ENCODE assay signal across 8 cellular contexts in genomic region chr22:37166675-37167066, GRCh38. TPM values are rescaled to one million over a fixed set of nuclear protein-coding genes. Genes with fewer than 3 reads are reported as not detected.
DNase-seq lines count a peak whose midpoint lies in the region; ATAC-seq, FAIRE-seq and TF ChIP-seq lines count a peak whose summit lies in the region.

No MANE protein-coding gene starts in this region.

- ATAC-seq in SK-N-SH treated with all-trans-retinoic acid at 6 μM for 48 hours (peak; percentile 98), GM21723 (IDR thresholded peaks at IDR 0.05; ENCODE audit: unreplicated experiment) (no peak)

- DNase-seq in CMK (ENCODE audit: low read depth): peak; percentile 67
- peak; percentile 74 for DNase-seq in HTR-8/SVneo (ENCODE audit: insufficient read length, low spot score)
- DNase-seq in activated naive CD4-positive, alpha-beta T cell treated with anti-CD3 and anti-CD28 coated beads for 36 hours: peak; percentile 94
- peak; percentile 72 for DNase-seq in glomerular visceral epithelial cell (ENCODE audit: extremely low spot score)
- DNase-seq in posterior cingulate gyrus: peak; percentile 66 to 98 (median 86)
- peak; percentile 68 to 82 for DNase-seq in tibial nerve (ENCODE audit: low spot score in 2 of 2)

- no peaks in the 10 kb centered on the region for H3K27me3 Mint-ChIP-seq in activated naive CD4-positive, alpha-beta T cell treated with anti-CD3 and anti-CD28 coated beads for 36 hours (ENCODE audit: low read depth)

- no peaks in the 10 kb centered on the region for H3K36me3 Mint-ChIP-seq in activated naive CD4-positive, alpha-beta T cell treated with anti-CD3 and anti-CD28 coated beads for 36 hours (ENCODE audit: low read depth)

- FAIRE-seq in HTR-8/SVneo (lab: Jason Lieb, UNC): no peak

- no peak overlapping the region for H3K4me3 ChIP-seq in tibial nerve

- H3K9me3 ChIP-seq in tibial nerve: no peaks in the 10 kb centered on the region

- TF ChIP-seq EP300 in tibial nerve (IDR thresholded peaks at IDR 0.05): peak in 1 of 2 donors; percentile 49

- peaks cover 77% of the 10 kb centered on the region for H3K4me1 Mint-ChIP-seq in activated naive CD4-positive, alpha-beta T cell treated with anti-CD3 and anti-CD28 coated beads for 36 hours (ENCODE audit: low read depth)

- peaks cover 0 to 19% (median 4%) of the 10 kb centered on the region in 4 donors for H3K4me1 ChIP-seq in tibial nerve

- peak overlapping the region in 1 of 4 donors; percentile 16 for H3K27ac ChIP-seq in tibial nerve

- WGBS in tibial nerve, 2 donors: 8 to 16% methylated on average over 12 to 13 of the region's 13 CpGs

- no peaks in the 10 kb centered on the region for H3K9me3 Mint-ChIP-seq in activated naive CD4-positive, alpha-beta T cell treated with anti-CD3 and anti-CD28 coated beads for 36 hours

- H3K27ac Mint-ChIP-seq in activated naive CD4-positive, alpha-beta T cell treated with anti-CD3 and anti-CD28 coated beads for 36 hours: peak overlapping the region; percentile 79

- H3K36me3 ChIP-seq in tibial nerve: no peaks in the 10 kb centered on the region

- TF ChIP-seq CTCF in tibial nerve (IDR thresholded peaks at IDR 0.05): peak; percentile 86 to 96 (median 90)

- H3K4me3 Mint-ChIP-seq in activated naive CD4-positive, alpha-beta T cell treated with anti-CD3 and anti-CD28 coated beads for 36 hours: peak overlapping the region; percentile 66

- CTCF ChIA-PET in activated naive CD4-positive, alpha-beta T cell treated with anti-CD3 and anti-CD28 coated beads for 36 hours (lab: Charles Lee): interaction anchor here (0.9 to 3.4 kb wide), 12 partner anchors 10 to 121 kb away, joined by 3 to 39 read pairs (median 6); partner anchors contain the start of gene KCTD17

- intact Hi-C loops in activated naive CD4-positive, alpha-beta T cell treated with anti-CD3 and anti-CD28 coated beads for 36 hours (cut with micrococcal nuclease): loop anchor here (1.0 kb wide), 2 partner anchors 32 to 95 kb away; no protein-coding TSS in a partner anchor
- intact Hi-C loops in posterior cingulate gyrus (cut with DNase I): loop anchor here (1.0 kb wide), 1 partner anchor 32 kb away; no protein-coding TSS in a partner anchor

- no peaks in the 10 kb centered on the region for H3K27me3 ChIP-seq in tibial nerve

- no peak for TF ChIP-seq POLR2A in tibial nerve (IDR thresholded peaks at IDR 0.05)

TF ChIP-seq in SK-N-SH treated with all-trans-retinoic acid at 6 μM for 48 hours, 23 proteins besides CTCF, POLR2A, EP300 and RAD21:
- TF ChIP-seq ZNF70 (CRISPR knock-in tag; IDR thresholded peaks at IDR 0.05) (peak; percentile 67; the same call in 1 of the 2 replicates), TSHZ2 (CRISPR knock-in tag; IDR thresholded peaks at IDR 0.05) (no peak)

RNA-seq across cellular contexts. Expression of gene IL2RB, which starts 17.0 kb away (rescaled TPM):
- 100 to 1,000 TPM; 126 to 134 TPM for total RNA-seq in activated naive CD4-positive, alpha-beta T cell treated with anti-CD3 and anti-CD28 coated beads for 36 hours
- 1 to 10 TPM in 2 of 4 donors, under 1 TPM in 1, not detected in 1; 0.22 to 2.7 (median 1.2) TPM for total RNA-seq in tibial nerve

RNA-seq across cellular contexts. Expression of gene C1QTNF6, which starts 21.4 kb away (rescaled TPM):
- 10 to 100 TPM; 13.4 to 13.6 TPM for total RNA-seq in activated naive CD4-positive, alpha-beta T cell treated with anti-CD3 and anti-CD28 coated beads for 36 hours
- total RNA-seq in tibial nerve: 1 to 10 TPM; 2.6 to 3.9 (median 3.4) TPM

RNA-seq across cellular contexts. Expression of gene SSTR3, which starts 45.6 kb away (rescaled TPM):
- 10 to 100 TPM; 28.1 to 28.6 TPM for total RNA-seq in activated naive CD4-positive, alpha-beta T cell treated with anti-CD3 and anti-CD28 coated beads for 36 hours
- total RNA-seq in tibial nerve: not detected

RNA-seq across cellular contexts. Expression of gene TMPRSS6, which starts 57.2 kb away (rescaled TPM):
- total RNA-seq in activated naive CD4-positive, alpha-beta T cell treated with anti-CD3 and anti-CD28 coated beads for 36 hours: 10 to 100 TPM; 10.7 to 10.9 TPM
- not detected for total RNA-seq in tibial nerve

Comparison
In these comparisons a context has a peak if more than half of its experiments do, and no peak if none do; other contexts are left out.
1. RNA of gene IL2RB, which starts 17.0 kb away (total RNA-seq): 126 to 134 TPM in activated naive CD4-positive, alpha-beta T cell treated with anti-CD3 and anti-CD28 coated beads for 36 hours; 0.22 to 2.7 TPM in tibial nerve; every median in the first group is over 10 times any median in the second.
2. RNA of gene SSTR3, which starts 45.6 kb away (total RNA-seq): 28.1 to 28.6 TPM in activated naive CD4-positive, alpha-beta T cell treated with anti-CD3 and anti-CD28 coated beads for 36 hours; not detected in tibial nerve; every median in the first group is over 10 times any median in the second.
3. Peak in every context shown above with its lines, with median percentiles within 50 percentile points of each other: DNase-seq.